In genomic region chrX:132837126-132837525, GRCh38 we compare ENCODE assay signal across 15 cellular contexts.
DNase-seq lines count a peak whose midpoint lies in the region; ATAC-seq, FAIRE-seq and TF ChIP-seq lines count a peak whose summit lies in the region.
"Had no signal": no experiment of that assay in that cellular context is flagged by ENCODE, and none has a peak within 500 bp of the region (broad histone marks: within the 10 kb centered on the region; RNA-seq: fewer than 3 reads in every experiment).

No MANE protein-coding gene starts in this region.

- peaks cover 8% of the 10 kb centered on the region for H3K27me3 Mint-ChIP-seq in activated CD4-positive, alpha-beta memory T cell treated with anti-CD3 and anti-CD28 coated beads, Interleukin-2, amount 10 ng/mL, durations not matched to agents 7 days and 5 days

- no peak overlapping the region for H3K4me3 ChIP-seq in body of pancreas
- H3K4me3 ChIP-seq: testis had no signal

- no peaks in the 10 kb centered on the region for H3K4me1 ChIP-seq in body of pancreas
- H3K4me1 ChIP-seq: testis had no signal

- FAIRE-seq in islet of Langerhans (lab: Jason Lieb, UNC) = peak; percentile 30
- FAIRE-seq in urothelium cell line (lab: Jason Lieb, UNC) = no peak
- FAIRE-seq: endometrium had no signal

- H3K27ac ChIP-seq in body of pancreas = no peak overlapping the region
- H3K27ac ChIP-seq: 22Rv1, testis, VCaP had no signal

- TF ChIP-seq CTCF in body of pancreas (IDR thresholded peaks at IDR 0.05) = no peak

- DNase-seq in DMS153 (lab: John Stamatoyannopoulos, UW) (peak; percentile 26), DMS153 treated with DMSO at 0.1 percent for 48 hours (lab: John Stamatoyannopoulos, UW; ENCODE audit: unreplicated experiment) (no peak), body of pancreas (peak; percentile 7 to 33 (median 10)), urothelium cell line (ENCODE audit: low spot score) (peak; percentile 7), NCI-H2107 treated with DMSO at 0.1 percent for 48 hours (lab: John Stamatoyannopoulos, UW; ENCODE audit: unreplicated experiment) (no peak), NCI-H82 treated with DMSO at 0.1 percent for 48 hours (lab: John Stamatoyannopoulos, UW; ENCODE audit: unreplicated experiment) (no peak)
- DNase-seq in activated CD4-positive, alpha-beta memory T cell treated with anti-CD3 and anti-CD28 coated beads, Interleukin-2, amount 10 ng/mL, durations not matched to agents 7 days and 5 days = no peak
- DNase-seq: activated CD8-positive, alpha-beta memory T cell treated with anti-CD3 and anti-CD28 coated beads, Interleukin-2, amount 50 U/mL, for 48 hours; activated naive CD8-positive, alpha-beta T cell treated with anti-CD3 and anti-CD28 coated beads, Interleukin-2, amount 50 U/mL, for 24 hours; NCI-H510A treated with DMSO at 0.1 percent for 48 hours; testis had no signal

- no peaks in the 10 kb centered on the region for H3K9me3 Mint-ChIP-seq in activated CD4-positive, alpha-beta memory T cell treated with anti-CD3 and anti-CD28 coated beads, Interleukin-2, amount 10 ng/mL, durations not matched to agents 7 days and 5 days
- H3K9me3 Mint-ChIP-seq: activated naive CD8-positive, alpha-beta T cell treated with anti-CD3 and anti-CD28 coated beads, Interleukin-2, amount 50 U/mL, for 24 hours had no signal

- no peak for TF ChIP-seq POLR2A in body of pancreas (IDR thresholded peaks at IDR 0.05)

- CTCF ChIA-PET in activated CD4-positive, alpha-beta memory T cell treated with anti-CD3 and anti-CD28 coated beads, Interleukin-2, amount 10 ng/mL, durations not matched to agents 7 days and 5 days (lab: Charles Lee) = no interaction called here

- POLR2A ChIA-PET in activated CD4-positive, alpha-beta memory T cell treated with anti-CD3 and anti-CD28 coated beads, Interleukin-2, amount 10 ng/mL, durations not matched to agents 7 days and 5 days (lab: Charles Lee) = no interaction called here

- H3K4me1 Mint-ChIP-seq in activated CD4-positive, alpha-beta memory T cell treated with anti-CD3 and anti-CD28 coated beads, Interleukin-2, amount 10 ng/mL, durations not matched to agents 7 days and 5 days = no peaks in the 10 kb centered on the region
- H3K4me1 Mint-ChIP-seq: activated naive CD8-positive, alpha-beta T cell treated with anti-CD3 and anti-CD28 coated beads, Interleukin-2, amount 50 U/mL, for 24 hours had no signal

- H3K27me3 ChIP-seq in body of pancreas = no peaks in the 10 kb centered on the region
- H3K27me3 ChIP-seq: testis had no signal

- WGBS in body of pancreas, 2 donors = 20 to 26% methylated on average over 1 to 3 of the region's 3 CpGs

- H3K27ac Mint-ChIP-seq in activated CD4-positive, alpha-beta memory T cell treated with anti-CD3 and anti-CD28 coated beads, Interleukin-2, amount 10 ng/mL, durations not matched to agents 7 days and 5 days = no peak overlapping the region
- H3K27ac Mint-ChIP-seq: activated naive CD8-positive, alpha-beta T cell treated with anti-CD3 and anti-CD28 coated beads, Interleukin-2, amount 50 U/mL, for 24 hours had no signal

- no peaks in the 10 kb centered on the region for H3K9me3 ChIP-seq in body of pancreas
- H3K9me3 ChIP-seq: testis had no signal

- H3K36me3 Mint-ChIP-seq in activated CD4-positive, alpha-beta memory T cell treated with anti-CD3 and anti-CD28 coated beads, Interleukin-2, amount 10 ng/mL, durations not matched to agents 7 days and 5 days (ENCODE audit: low read depth) = no peaks in the 10 kb centered on the region

- no peak for ATAC-seq in body of pancreas
- ATAC-seq: activated naive CD8-positive, alpha-beta T cell treated with anti-CD3 and anti-CD28 coated beads, Interleukin-2, amount 50 U/mL, for 24 hours had no signal

- no peak overlapping the region for H3K4me3 Mint-ChIP-seq in activated CD4-positive, alpha-beta memory T cell treated with anti-CD3 and anti-CD28 coated beads, Interleukin-2, amount 10 ng/mL, durations not matched to agents 7 days and 5 days
- H3K4me3 Mint-ChIP-seq: activated naive CD8-positive, alpha-beta T cell treated with anti-CD3 and anti-CD28 coated beads, Interleukin-2, amount 50 U/mL, for 24 hours had no signal

- no peaks in the 10 kb centered on the region for H3K36me3 ChIP-seq in body of pancreas (replicated peaks in 1 of 2; ENCODE audit: insufficient read depth in 1 of 2, low read depth in 2 of 2)

- intact Hi-C loops in body of pancreas (cut with DNase I) = no loop called here

Comparison
In these comparisons a context has a peak if more than half of its experiments do, and no peak if none do; other contexts are left out.
1. DNase-seq: peak in DMS153 (single experiment), body of pancreas (4 of 4) and urothelium cell line (single experiment); none in DMS153 treated with DMSO at 0.1 percent for 48 hours (single experiment), NCI-H2107 treated with DMSO at 0.1 percent for 48 hours (single experiment), NCI-H82 treated with DMSO at 0.1 percent for 48 hours (single experiment) and activated CD4-positive, alpha-beta memory T cell treated with anti-CD3 and anti-CD28 coated beads, Interleukin-2, amount 10 ng/mL, durations not matched to agents 7 days and 5 days (single experiment).